Comparison of ENCODE assay signal across 8 cellular contexts in genomic region chr19:51339687-51340656, GRCh38. TPM values are rescaled to one million over a fixed set of nuclear protein-coding genes. Genes with fewer than 3 reads are reported as not detected.
DNase-seq lines count a peak whose midpoint lies in the region; ATAC-seq and TF ChIP-seq lines count a peak whose summit lies in the region.

No MANE protein-coding gene starts in this region.

- TF ChIP-seq CTCF in Calu3 (IDR thresholded peaks at IDR 0.05; ENCODE audit: unreplicated experiment) (peak; percentile 29), type B pancreatic cell (conservative IDR thresholded peaks at IDR 0.05) (peak; percentile 48)

- peaks cover 30% of the 10 kb centered on the region for H3K4me1 Mint-ChIP-seq in Calu3 (ENCODE audit: low read depth, unreplicated experiment)
- peaks cover 28 to 41% (median 32%) of the 10 kb centered on the region in 3 donors for H3K4me1 Mint-ChIP-seq in IgD-negative memory B cell
- peaks cover 9 to 22% (median 16%) of the 10 kb centered on the region in 3 donors for H3K4me1 Mint-ChIP-seq in T-cell
- peaks cover 24% of the 10 kb centered on the region for H3K4me1 Mint-ChIP-seq in type B pancreatic cell (ENCODE audit: unreplicated experiment)

- H3K27me3 Mint-ChIP-seq in Calu3 (ENCODE audit: unreplicated experiment) (no peaks in the 10 kb centered on the region), IgD-negative memory B cell (no peaks in the 10 kb centered on the region), T-cell (peaks cover 2 to 4% of the 10 kb centered on the region in 2 donors), type B pancreatic cell (peaks cover 12% of the 10 kb centered on the region)

- peak; percentile 99 for DNase-seq in Calu3
- peak; percentile 61 to 81 (median 72) for DNase-seq in T-cell
- DNase-seq in amniotic epithelial cell (ENCODE audit: low read depth), result peak; percentile 94
- peak; percentile 99 for DNase-seq in left cardiac atrium
- peak; percentile 100 for DNase-seq in posterior vena cava (ENCODE audit: low spot score)
- peak; percentile 97 for DNase-seq in type B pancreatic cell (ENCODE audit: extremely low spot score, unreplicated experiment)

- ATAC-seq in GM21423 (IDR thresholded peaks at IDR 0.05; ENCODE audit: unreplicated experiment) (peak; percentile 49), T-cell (replicated peaks in 1 of 4) (peak; percentile 63 to 73 (median 68)), left cardiac atrium (peak; percentile 96 to 98)

- H3K36me3 Mint-ChIP-seq in Calu3 (ENCODE audit: insufficient read depth, unreplicated experiment) (peaks cover 34% of the 10 kb centered on the region), IgD-negative memory B cell (no peaks in the 10 kb centered on the region), T-cell (peaks cover 3% of the 10 kb centered on the region), type B pancreatic cell (peaks cover 3% of the 10 kb centered on the region)

- H3K4me3 Mint-ChIP-seq in Calu3 (ENCODE audit: low read depth, unreplicated experiment) (peak overlapping the region; percentile 72), IgD-negative memory B cell (peak overlapping the region; percentile 86 to 99 (median 93)), T-cell (peak overlapping the region; percentile 79 to 89 (median 85)), type B pancreatic cell (peak overlapping the region; percentile 98)

- H3K9me3 Mint-ChIP-seq in Calu3 (ENCODE audit: low read depth, unreplicated experiment) (no peaks in the 10 kb centered on the region), IgD-negative memory B cell (no peaks in the 10 kb centered on the region), T-cell (no peaks in the 10 kb centered on the region), type B pancreatic cell (no peaks in the 10 kb centered on the region)

- BruUV-seq in Calu3 (replicated peaks; lab: Mats Ljungman, UMichigan), result TSS peak; percentile 21

- H3K27ac Mint-ChIP-seq in Calu3 (ENCODE audit: unreplicated experiment) (peak overlapping the region; percentile 50), IgD-negative memory B cell (peak overlapping the region; percentile 52 to 97 (median 83)), T-cell (peak overlapping the region in 1 of 2 donors; percentile 23), type B pancreatic cell (peak overlapping the region; percentile 96)

- POLR2A ChIA-PET in T-cell (lab: Charles Lee), result no interaction called here

- intact Hi-C loops in Calu3 (cut with micrococcal nuclease; ENCODE audit: unreplicated experiment) (loop anchor here (1.0 to 5.0 kb wide), 3 partner anchors 27 to 322 kb away; partner anchors contain the start of gene ETFB), left cardiac atrium (cut with DNase I) (loop anchor here (2.0 to 10.0 kb wide), 4 partner anchors 27 to 317 kb away; partner anchors contain the start of genes C19orf84 (in 1 of the 2) and ETFB (in 1 of the 2)), posterior vena cava (cut with DNase I) (loop anchor here in 1 of 2 donors (5.0 to 10.0 kb wide), 2 partner anchors 55 to 97 kb away; partner anchors contain the start of gene C19orf84)

- CTCF ChIA-PET in Calu3 (lab: Charles Lee), result interaction anchor here (0.6 to 1.5 kb wide), 18 partner anchors 20 to 1753 kb away, joined by 3 to 17 read pairs (median 4); partner anchors contain the start of gene ETFB
- CTCF ChIA-PET in T-cell (lab: Charles Lee), result interaction anchor here (0.5 to 1.1 kb wide), 4 partner anchors 25 to 68 kb away, joined by 3 to 4 read pairs (median 3); no protein-coding TSS in a partner anchor

RNA-seq across cellular contexts. Expression of gene VSIG10L, which starts 2.0 kb away (rescaled TPM):
- total RNA-seq in Calu3 (2022) (3.0 and 3.6 TPM in 2 replicates), T-cell (under 1 TPM; 0.18 to 0.70 (median 0.39) TPM), left cardiac atrium (1 to 10 TPM; 1.5 to 1.8 TPM), posterior vena cava (1 to 10 TPM; 2.0 to 2.9 TPM), type B pancreatic cell (ENCODE audit: low replicate concordance) (2.4 and 5.9 TPM in 2 replicates)
- 1.5 TPM for polyA plus RNA-seq in IgD-negative memory B cell

RNA-seq across cellular contexts. Expression of gene ETFB, which starts 26.2 kb away (rescaled TPM):
- total RNA-seq in Calu3 (2022) (203 and 213 TPM in 2 replicates), T-cell (10 to 100 TPM; 37.8 to 67.8 (median 61.1) TPM), left cardiac atrium (100 to 1,000 TPM; 225 to 267 TPM), posterior vena cava (10 to 100 TPM; 44.4 to 50.8 TPM), type B pancreatic cell (ENCODE audit: low replicate concordance) (76.3 and 81.9 TPM in 2 replicates)
- polyA plus RNA-seq in IgD-negative memory B cell, result 91.4 TPM

RNA-seq across cellular contexts. Expression of gene IGLON5, which starts 28.5 kb away (rescaled TPM):
- not detected in 2 replicates for total RNA-seq in Calu3 (2022)
- not detected for polyA plus RNA-seq in IgD-negative memory B cell
- total RNA-seq in T-cell, result under 1 TPM in 1 of 5 donors, not detected in 4; 0.10 TPM
- under 1 TPM in 1 of 2 donors, not detected in 1; 0.16 TPM for total RNA-seq in left cardiac atrium
- under 1 TPM; 0.19 to 0.33 TPM for total RNA-seq in posterior vena cava
- total RNA-seq in type B pancreatic cell (ENCODE audit: low replicate concordance), result 0.33 and 18.0 TPM in 2 replicates

RNA-seq across cellular contexts. Expression of gene CLDND2, which starts 28.8 kb away (rescaled TPM):
- total RNA-seq in Calu3 (2022) (1.1 and 1.2 TPM in 2 replicates), T-cell (1 to 10 TPM; 2.0 to 8.5 (median 5.8) TPM), left cardiac atrium (1 to 10 TPM; 1.3 to 2.5 TPM), posterior vena cava (1 to 10 TPM in 1 of 2 donors, under 1 TPM in 1; 0.62 to 1.2 TPM), type B pancreatic cell (ENCODE audit: low replicate concordance) (0.97 TPM in 1 of 2 replicates, not detected in the other)
- not detected for polyA plus RNA-seq in IgD-negative memory B cell

RNA-seq across cellular contexts. Expression of gene NKG7, which starts 32.5 kb away (rescaled TPM):
- total RNA-seq in Calu3 (2022), result not detected in 2 replicates
- 66.0 TPM for polyA plus RNA-seq in IgD-negative memory B cell
- 100 to 1,000 TPM in 4 of 5 donors, 10 to 100 TPM in 1; 42.9 to 356 (median 105) TPM for total RNA-seq in T-cell
- total RNA-seq in left cardiac atrium, result 1 to 10 TPM in 1 of 2 donors, under 1 TPM in 1; 0.89 to 4.0 TPM
- 1 to 10 TPM; 3.0 to 4.8 TPM for total RNA-seq in posterior vena cava
- not detected in 2 replicates for total RNA-seq in type B pancreatic cell (ENCODE audit: low replicate concordance)

Comparison
In these comparisons a context has a peak if more than half of its experiments do, and no peak if none do; other contexts are left out.
1. Peak in every context shown above with its lines: DNase-seq and ATAC-seq.